ENCODE assay signal across 12 cellular contexts in the genomic region with DNA sequence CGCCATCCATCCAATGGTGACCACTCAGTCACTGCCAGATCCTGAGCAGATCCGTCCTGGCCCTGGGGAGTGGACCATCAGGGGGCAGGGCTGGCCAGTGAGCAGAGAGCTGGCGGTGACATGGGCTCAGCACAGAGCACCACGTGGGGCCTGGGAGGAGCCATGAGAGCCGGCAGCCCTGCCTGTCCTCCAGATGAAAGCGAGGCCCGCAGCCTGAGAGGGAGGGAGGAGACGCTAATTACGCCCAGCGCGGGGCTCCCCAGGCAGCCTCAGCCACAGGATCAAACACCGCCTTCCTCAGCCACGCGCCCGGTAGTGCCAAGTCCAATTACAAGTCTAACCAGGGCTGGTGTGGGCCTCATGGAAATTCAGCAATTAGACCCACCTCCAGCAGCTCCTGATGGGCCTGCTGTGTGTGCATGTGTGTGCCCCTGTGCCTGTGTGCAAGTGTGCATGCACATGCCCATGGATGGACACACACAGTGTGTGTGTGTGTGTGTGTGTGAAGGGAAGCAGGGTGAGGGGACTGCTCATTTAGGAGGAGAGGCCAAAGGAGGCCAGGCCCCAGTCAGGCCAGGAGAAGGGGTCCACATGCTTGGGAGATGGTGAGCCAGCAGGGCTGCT.
DNase-seq lines count a peak whose midpoint lies in the region; ATAC-seq, FAIRE-seq and TF ChIP-seq lines count a peak whose summit lies in the region.
"Had no signal": no experiment of that assay in that cellular context is flagged by ENCODE, and none has a peak within 500 bp of the region (broad histone marks: within the 10 kb centered on the region; RNA-seq: fewer than 3 reads in every experiment).

No MANE protein-coding gene starts in this region.

- no peaks in the 10 kb centered on the region for H3K79me2 ChIP-seq in H9 (ENCODE audit: insufficient read depth, low read length)
- H3K79me2 ChIP-seq in H1 (ENCODE audit: control insufficient read depth in 1 of 2, insufficient read depth in 2 of 2, low read length in 2 of 2) = no peaks in the 10 kb centered on the region
- no peaks in the 10 kb centered on the region for H3K79me2 ChIP-seq in parathyroid adenoma

- no peaks in the 10 kb centered on the region for H3K27me3 ChIP-seq in H9 (ENCODE audit: insufficient read depth, low read length)
- H3K27me3 ChIP-seq in H1 (replicated peaks in 1 of 4; ENCODE audit: control insufficient read depth in 3 of 4, extremely low read depth in 1 of 4, insufficient read depth in 3 of 4, low read length in 3 of 4) = no peaks in the 10 kb centered on the region
- H3K27me3 ChIP-seq in parathyroid adenoma (ENCODE audit: control insufficient read depth, insufficient read depth, low read length) = no peaks in the 10 kb centered on the region

- H3K4me1 ChIP-seq in H9 (ENCODE audit: insufficient read depth, low read length) (no peaks in the 10 kb centered on the region), H1 (replicated peaks in 1 of 4; ENCODE audit: control insufficient read depth in 3 of 4, insufficient read depth in 4 of 4, low read length in 3 of 4) (peaks cover 0 to 7% (median 0%) of the 10 kb centered on the region in 4 experiments; a peak in 1 of 7 replicates), parathyroid adenoma (no peaks in the 10 kb centered on the region)

- no peak overlapping the region for H3K23ac ChIP-seq in H9 (ENCODE audit: insufficient read length, low read depth, low read length)
- no peak overlapping the region for H3K23ac ChIP-seq in H1 (ENCODE audit: insufficient read length)

- H3K9ac ChIP-seq in H9 (ENCODE audit: extremely low read depth, insufficient read length, low read length) (no peak overlapping the region), H1 (replicated peaks in 1 of 4; ENCODE audit: extremely low read depth in 1 of 4, low read depth in 3 of 4, low read length in 3 of 4) (no peak overlapping the region), parathyroid adenoma (no peak overlapping the region)

- H2BK20ac ChIP-seq in H9 (ENCODE audit: low read depth, low read length, poor library complexity, severe bottlenecking) (no peak overlapping the region), H1 (ENCODE audit: low read length) (no peak overlapping the region)

- H4K20me1 ChIP-seq in H9 (ENCODE audit: control insufficient read depth, insufficient read depth, insufficient read length) = no peaks in the 10 kb centered on the region
- no peaks in the 10 kb centered on the region for H4K20me1 ChIP-seq in H1 (replicated peaks in 1 of 2; ENCODE audit: control insufficient read depth in 1 of 2, insufficient read depth in 2 of 2, low read length in 2 of 2)

- H3K4me3 ChIP-seq in H1 (ENCODE audit: extremely low read depth in 1 of 4, insufficient read depth in 2 of 4, low read depth in 3 of 4, low read length in 4 of 4) = no peak overlapping the region
- H3K4me3 ChIP-seq in parathyroid adenoma (ENCODE audit: low read depth, low read length) = no peak overlapping the region
- H3K4me3 ChIP-seq: spleen had no signal

- POLR2A ChIA-PET in H1 (lab: Charles Lee; ENCODE audit: partially characterized antibody) = no interaction called here

- H3K4ac ChIP-seq in H9 (ENCODE audit: low read depth, low read length) (no peak overlapping the region), H1 (replicated peaks; ENCODE audit: insufficient read length, low read depth, low read length) (no peak overlapping the region)

- H3K18ac ChIP-seq in H9 (ENCODE audit: insufficient read length, low read depth, low read length) (peak overlapping the region; percentile 24), H1 (ENCODE audit: extremely low read depth, low read length) (peak overlapping the region; percentile 32; the same call in 1 of the 2 replicates)

- H3K4me2 ChIP-seq in H9 (ENCODE audit: insufficient read depth, insufficient read length, low read length) (no peak overlapping the region), H1 (ENCODE audit: insufficient read depth in 1 of 2, low read depth in 2 of 2, low read length in 2 of 2) (no peak overlapping the region), parathyroid adenoma (ENCODE audit: low read length) (no peak overlapping the region)

- CTCF ChIA-PET in H1 (lab: Charles Lee; ENCODE audit: partially characterized antibody) = interaction anchor here (0.8 to 2.0 kb wide), 6 partner anchors 16 to 445 kb away, joined by 3 to 6 read pairs (median 4); no protein-coding TSS in a partner anchor

- H2BK5ac ChIP-seq in H9 (ENCODE audit: insufficient read length, low read length) (no peak overlapping the region), H1 (ENCODE audit: low read depth, low read length) (no peak overlapping the region)

- FAIRE-seq in H1 (lab: Jason Lieb, UNC) = no peak
- FAIRE-seq in GM12891 (lab: Jason Lieb, UNC) = no peak
- FAIRE-seq: endothelial cell of umbilical vein had no signal

- H3K4me1 Mint-ChIP-seq in H9 = peaks cover 0 to 7% of the 10 kb centered on the region in 2 experiments; a peak in 3 of 4 replicates
- no peaks in the 10 kb centered on the region for H3K4me1 Mint-ChIP-seq in natural killer cell

- TF ChIP-seq POLR2A in H1 (IDR thresholded peaks at IDR 0.05; ENCODE audit: control extremely low read depth in 1 of 2, low read depth in 2 of 2, low read length in 2 of 2) (no peak), GM12891 (IDR thresholded peaks at IDR 0.05; ENCODE audit: low read depth, low read length) (no peak)

- H3K27ac Mint-ChIP-seq in H9 (peak overlapping the region in 1 of 3 experiments; percentile 81; a peak in 2 of 7 replicates), natural killer cell (no peak overlapping the region)
- H3K27ac Mint-ChIP-seq: T-helper 2 cell treated with Interferon-gamma antibody and Interleukin-4, amounts not matched to agents 5 μg/mL and 100 μg/mL, for 36 hours had no signal

- peaks cover 2% of the 10 kb centered on the region; the same call in 1 of the 2 replicates for H3K27me3 Mint-ChIP-seq in H9 (ENCODE audit: low read depth)
- H3K27me3 Mint-ChIP-seq in natural killer cell (ENCODE audit: low read depth in 2 of 2) = no peaks in the 10 kb centered on the region

- H3K79me1 ChIP-seq in H9 (ENCODE audit: insufficient read depth, low read depth, low read length, poor library complexity, severe bottlenecking) (no peaks in the 10 kb centered on the region), H1 (ENCODE audit: low read depth, low read length) (no peaks in the 10 kb centered on the region)

- peak; percentile 61 for DNase-seq in H9
- DNase-seq in NCI-H2227 treated with DMSO at 0.1 percent for 48 hours (lab: John Stamatoyannopoulos, UW) = peak; percentile 73
- no peak for DNase-seq in H1 (ENCODE audit: low read depth in 1 of 2, low spot score in 2 of 2)
- DNase-seq in natural killer cell = no peak
- no peak for DNase-seq in GM12891 (ENCODE audit: insufficient read length, low spot score)
- DNase-seq: spleen had no signal

- no peaks in the 10 kb centered on the region for H3K36me3 ChIP-seq in H1 (ENCODE audit: control insufficient read depth in 2 of 4, insufficient read depth in 4 of 4, low read length in 3 of 4)
- no peaks in the 10 kb centered on the region for H3K36me3 ChIP-seq in parathyroid adenoma (ENCODE audit: control insufficient read depth, insufficient read depth, low read length)
- H3K36me3 ChIP-seq: spleen had no signal

- H4K5ac ChIP-seq in H9 (ENCODE audit: insufficient read length, low read depth, low read length) = no peak overlapping the region
- H4K5ac ChIP-seq in H1 (ENCODE audit: insufficient read length, low read depth, low read length) = no peak overlapping the region

- no peak for TF ChIP-seq EP300 in H1 (IDR thresholded peaks at IDR 0.05; ENCODE audit: borderline replicate concordance in 1 of 2, low read depth in 2 of 2, low read length in 2 of 2)

- no peak overlapping the region for H2BK12ac ChIP-seq in H9 (ENCODE audit: insufficient read length, low read depth, low read length)
- H2BK12ac ChIP-seq in H1 (ENCODE audit: low read depth, low read length) = no peak overlapping the region

- intact Hi-C loops in natural killer cell (cut with micrococcal nuclease) = no loop called here

- H2AK5ac ChIP-seq in H9 (ENCODE audit: insufficient read length, low read length) = no peak overlapping the region
- H2AK5ac ChIP-seq in H1 (ENCODE audit: low read depth, low read length) = no peak overlapping the region

- no peak overlapping the region for H3T11ph ChIP-seq in H9 (ENCODE audit: low read length)

- no peaks in the 10 kb centered on the region; a peak in 1 of 7 replicates for H3K36me3 Mint-ChIP-seq in H9 (ENCODE audit: insufficient read depth in 1 of 3, low read depth in 3 of 3)
- no peaks in the 10 kb centered on the region for H3K36me3 Mint-ChIP-seq in natural killer cell

- H3K56ac ChIP-seq in H9 (ENCODE audit: insufficient read length, low read depth, low read length) = no peak overlapping the region
- no peak overlapping the region for H3K56ac ChIP-seq in H1 (replicated peaks; ENCODE audit: insufficient read length, low read depth, low read length)

- TF ChIP-seq RAD21 in H1 (IDR thresholded peaks at IDR 0.05 in 1 of 2, conservative IDR thresholded peaks at IDR 0.05 in 1 of 2; ENCODE audit: low read depth in 2 of 2, low read length in 2 of 2) = no peak

- TF ChIP-seq CTCF in H9 (conservative IDR thresholded peaks at IDR 0.05) = no peak
- no peak for TF ChIP-seq CTCF in H1 (IDR thresholded peaks at IDR 0.05; ENCODE audit: control extremely low read depth in 1 of 3, insufficient read depth in 1 of 3, low read depth in 1 of 3, low read length in 3 of 3)
- TF ChIP-seq CTCF in parathyroid adenoma (IDR thresholded peaks at IDR 0.05) = no peak
- TF ChIP-seq CTCF in natural killer cell (IDR thresholded peaks at IDR 0.05) = no peak

- ATAC-seq in HG03108 (IDR thresholded peaks at IDR 0.05; ENCODE audit: unreplicated experiment) (no peak), natural killer cell (no peak), HG03571 (IDR thresholded peaks at IDR 0.05; ENCODE audit: unreplicated experiment) (no peak)

- H3K14ac ChIP-seq in H9 (ENCODE audit: insufficient read depth, low read length) (no peak overlapping the region), H1 (ENCODE audit: insufficient read length) (no peak overlapping the region)

- H3K23me2 ChIP-seq in H9 (ENCODE audit: insufficient read length, low read depth, low read length, poor library complexity, severe bottlenecking) = no peaks in the 10 kb centered on the region
- H3K23me2 ChIP-seq in H1 (ENCODE audit: low read depth, low read length) = peaks cover 14% of the 10 kb centered on the region; the same call in 1 of the 2 replicates

- no CpG with 5 or more reads among the region's 15 CpGs for WGBS in H9 (ENCODE audit: extremely low coverage, insufficient read length, low lambda C conversion rate)
- 85% methylated on average over 14 of the region's 15 CpGs; no CpG with 5 or more reads in 1 of the 2 experiments for WGBS in H1 (ENCODE audit: extremely low coverage in 1 of 2, insufficient coverage in 1 of 2, insufficient read length in 1 of 2, insufficient replicate concordance in 2 of 2, low coverage in 1 of 2, low lambda C conversion rate in 2 of 2, missing lambda C conversion rate in 1 of 2), 2 experiments

- H2BK120ac ChIP-seq in H9 (ENCODE audit: low read depth, low read length, poor library complexity, severe bottlenecking) (no peak overlapping the region), H1 (replicated peaks; ENCODE audit: low read depth, low read length) (no peak overlapping the region)

- H3K9me3 Mint-ChIP-seq in H9 = no peaks in the 10 kb centered on the region; a peak in 1 of 5 replicates
- no peaks in the 10 kb centered on the region for H3K9me3 Mint-ChIP-seq in natural killer cell
- H3K9me3 Mint-ChIP-seq: T-helper 2 cell treated with Interferon-gamma antibody and Interleukin-4, amounts not matched to agents 5 μg/mL and 100 μg/mL, for 36 hours had no signal

- no peaks in the 10 kb centered on the region for H3K9me3 ChIP-seq in H9 (ENCODE audit: control insufficient read depth, low read depth, low read length)
- no peaks in the 10 kb centered on the region for H3K9me3 ChIP-seq in H1 (ENCODE audit: insufficient read depth in 2 of 2, low read depth in 1 of 2, low read length in 1 of 2)
- no peaks in the 10 kb centered on the region for H3K9me3 ChIP-seq in parathyroid adenoma (ENCODE audit: control insufficient read depth, low read length)
- H3K9me3 ChIP-seq: spleen had no signal

- H3K27ac ChIP-seq in H9 (ENCODE audit: insufficient read length, low read depth, low read length) (no peak overlapping the region), H1 (ENCODE audit: low read depth, low read length) (no peak overlapping the region), parathyroid adenoma (no peak overlapping the region)
- H3K27ac ChIP-seq: HL-60, spleen had no signal

- H3K4me3 Mint-ChIP-seq in H9 (no peak overlapping the region), natural killer cell (no peak overlapping the region)
- H3K4me3 Mint-ChIP-seq: T-helper 2 cell treated with Interferon-gamma antibody and Interleukin-4, amounts not matched to agents 5 μg/mL and 100 μg/mL, for 36 hours had no signal

- no peak overlapping the region for H2BK15ac ChIP-seq in H9 (ENCODE audit: low read depth, low read length)
- no peak overlapping the region for H2BK15ac ChIP-seq in H1 (ENCODE audit: low read length)

- H4K8ac ChIP-seq in H9 (replicated peaks; ENCODE audit: insufficient read length, low read depth, low read length) (no peak overlapping the region), H1 (ENCODE audit: extremely low read depth, insufficient read depth, low read length) (no peak overlapping the region)

- no peak overlapping the region for H2AFZ ChIP-seq in H9 (ENCODE audit: low read length)
- H2AFZ ChIP-seq in H1 (ENCODE audit: low read length) = no peak overlapping the region
- peak overlapping the region; percentile 29 for H2AFZ ChIP-seq in parathyroid adenoma

- H4K91ac ChIP-seq in H9 (ENCODE audit: insufficient read length, low read depth, low read length) (no peak overlapping the region), H1 (replicated peaks; ENCODE audit: insufficient read length, low read length) (peak overlapping the region; percentile 27)

Comparison
In these comparisons a context has a peak if more than half of its experiments do, and no peak if none do; other contexts are left out.
1. DNase-seq: peak in H9 (single experiment) and NCI-H2227 treated with DMSO at 0.1 percent for 48 hours (single experiment); none in H1 (0 of 2), natural killer cell (single experiment) and GM12891 (single experiment).